In genomic region chr11:77589521-77590193, GRCh38 we compare ENCODE assay signal across 8 cellular contexts. TPM values are rescaled to one million over a fixed set of nuclear protein-coding genes. Genes with fewer than 3 reads are reported as not detected.
A peak's percentile ranks its signal among the peaks of the same experiment; 100 is the strongest.
DNase-seq lines count a peak whose midpoint lies in the region; ATAC-seq and TF ChIP-seq lines count a peak whose summit lies in the region.

A gene with protein sequence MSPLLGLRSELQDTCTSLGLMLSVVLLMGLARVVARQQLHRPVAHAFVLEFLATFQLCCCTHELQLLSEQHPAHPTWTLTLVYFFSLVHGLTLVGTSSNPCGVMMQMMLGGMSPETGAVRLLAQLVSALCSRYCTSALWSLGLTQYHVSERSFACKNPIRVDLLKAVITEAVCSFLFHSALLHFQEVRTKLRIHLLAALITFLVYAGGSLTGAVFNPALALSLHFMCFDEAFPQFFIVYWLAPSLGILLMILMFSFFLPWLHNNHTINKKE (plus strand): TSS chr11:77589953. CDS start chr11:77589993, 40 bp downstream.

- H3K27me3 ChIP-seq in foreskin keratinocyte = no peaks in the 10 kb centered on the region

- peak; percentile 85 for ATAC-seq in GM21723 (IDR thresholded peaks at IDR 0.05; ENCODE audit: unreplicated experiment)
- ATAC-seq in foreskin keratinocyte = peak; percentile 80

- TF ChIP-seq EP300 in Ishikawa (IDR thresholded peaks at IDR 0.05; ENCODE audit: borderline replicate concordance) = no peak

- peak within 1 kb of the TSS; percentile 93 for H3K27ac Mint-ChIP-seq in neural crest cell (ENCODE audit: unreplicated experiment)

- H3K9me3 Mint-ChIP-seq in neural crest cell = peaks cover 4% of the 10 kb centered on the region

- peaks cover 3% of the 10 kb centered on the region for H3K27me3 Mint-ChIP-seq in neural crest cell (ENCODE audit: low read depth)

- no peak within 1 kb of the TSS for H3K27ac ChIP-seq in foreskin keratinocyte

- H3K4me3 Mint-ChIP-seq in neural crest cell = peak within 1 kb of the TSS; percentile 90

- TF ChIP-seq RAD21 in Ishikawa (IDR thresholded peaks at IDR 0.05; ENCODE audit: low read depth) = no peak

- peaks cover 5% of the 10 kb centered on the region for H3K4me1 ChIP-seq in foreskin keratinocyte

- H3K36me3 Mint-ChIP-seq in neural crest cell (ENCODE audit: low read depth) = peaks cover 16% of the 10 kb centered on the region

- H3K4me1 Mint-ChIP-seq in neural crest cell = peaks cover 17% of the 10 kb centered on the region

- peak; percentile 86 for DNase-seq in DMS79 (lab: John Stamatoyannopoulos, UW)
- DNase-seq in RKO (ENCODE audit: low spot score) = peak; percentile 86
- peak; percentile 40 for DNase-seq in activated gamma-delta T cell treated with Interleukin-2 at 50 U/mL for 16 hours
- peak; percentile 18 to 57 for DNase-seq in foreskin keratinocyte
- peak; percentile 81 for DNase-seq in neural crest cell (ENCODE audit: low read depth, low spot score)
- peak; percentile 71 for DNase-seq in stromal cell of bone marrow (ENCODE audit: low read depth)

- TF ChIP-seq CTCF in foreskin keratinocyte (conservative IDR thresholded peaks at IDR 0.05) (no peak), neural crest cell (conservative IDR thresholded peaks at IDR 0.05) (no peak)

TF ChIP-seq in Ishikawa, 13 proteins besides CTCF, POLR2A, EP300 and RAD21:
- TF ChIP-seq CEBPB (IDR thresholded peaks at IDR 0.05) (no peak), YY1 (IDR thresholded peaks at IDR 0.05; ENCODE audit: low read depth) (0 out of 2 replicates have a peak, but pooled peaks have one; percentile 9), USF1 (IDR thresholded peaks at IDR 0.05) (peak; percentile 3; the same call in 1 of the 2 replicates)
TF ChIP-seq in Ishikawa: peak in this region for 2.

RNA-seq across cellular contexts. Expression of the gene that starts here (rescaled TPM):
- total RNA-seq in foreskin keratinocyte (0.17 and 0.18 TPM in 2 replicates), neural crest cell (1.9 and 2.1 TPM in 2 replicates)
- 0.11 and 0.13 TPM in 2 replicates for polyA plus RNA-seq in foreskin keratinocyte

Comparison
In these comparisons a context has a peak if more than half of its experiments do, and no peak if none do; other contexts are left out.
1. Peak in DNase-seq and ATAC-seq in foreskin keratinocyte; RNA of the gene not detected or under 1 TPM.